In the genomic region with DNA sequence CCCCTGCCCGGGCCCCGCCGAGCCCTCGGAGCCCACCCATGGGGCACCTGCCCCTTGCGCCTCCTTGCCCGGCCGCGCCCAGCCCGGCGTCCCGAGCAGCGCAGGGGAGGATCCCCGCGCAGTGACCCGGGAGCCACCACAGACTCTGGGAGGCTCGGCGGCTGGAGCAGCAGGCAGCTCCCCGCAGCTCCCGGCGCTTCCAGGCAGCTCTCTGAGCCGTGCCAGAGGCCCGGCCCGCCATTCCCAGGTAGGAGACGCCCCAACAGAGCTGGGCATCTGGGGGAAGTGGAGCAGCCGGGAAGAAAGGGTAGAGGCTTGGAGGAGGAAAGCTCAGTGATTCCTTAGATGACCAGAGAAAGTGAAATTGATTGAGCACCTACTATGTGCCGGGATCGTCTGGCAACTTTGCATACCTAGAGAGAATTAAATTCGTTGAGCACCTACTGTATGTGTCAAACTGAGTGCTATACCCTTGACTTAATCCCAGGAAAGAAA, we compare ENCODE assay signal across 9 cellular contexts. TPM values are rescaled to one million over a fixed set of nuclear protein-coding genes. Genes with fewer than 3 reads are reported as not detected.
A peak's percentile ranks its signal among the peaks of the same experiment; 100 is the strongest.
DNase-seq lines count a peak whose midpoint lies in the region; ATAC-seq and TF ChIP-seq lines count a peak whose summit lies in the region.
"Had no signal": no experiment of that assay in that cellular context is flagged by ENCODE, and none has a peak within 500 bp of the region (broad histone marks: within the 10 kb centered on the region; RNA-seq: fewer than 3 reads in every experiment).

No MANE protein-coding gene starts in this region.

- TF ChIP-seq CTCF in suprapubic skin (IDR thresholded peaks at IDR 0.05) = no peak

- CTCF ChIA-PET in T-cell (lab: Charles Lee) = no interaction called here
- CTCF ChIA-PET in activated CD4-positive, alpha-beta T cell treated with anti-CD3 and anti-CD28 coated beads for 36 hours (lab: Charles Lee) = interaction anchor here (0.6 to 1.6 kb wide), 5 partner anchors 9 to 98 kb away, joined by 3 to 5 read pairs (median 3); no protein-coding TSS in a partner anchor

- intact Hi-C loops in left colon (cut with DNase I, micrococcal nuclease) = no loop called here
- intact Hi-C loops in activated CD4-positive, alpha-beta T cell treated with anti-CD3 and anti-CD28 coated beads for 36 hours (cut with DNase I, micrococcal nuclease) = loop anchor here in 1 of 2 experiments (5.0 kb wide), 1 partner anchor 81 kb away; no protein-coding TSS in a partner anchor

- H3K27me3 Mint-ChIP-seq in T-cell = peaks cover 32 to 34% of the 10 kb centered on the region in 2 donors
- peaks cover 29% of the 10 kb centered on the region for H3K27me3 Mint-ChIP-seq in activated CD4-positive, alpha-beta T cell treated with anti-CD3 and anti-CD28 coated beads for 36 hours

- H3K9me3 ChIP-seq in suprapubic skin = no peaks in the 10 kb centered on the region

- H3K27me3 ChIP-seq in suprapubic skin = peaks cover 27% of the 10 kb centered on the region

- H3K27ac ChIP-seq in suprapubic skin = no peak overlapping the region
- H3K27ac ChIP-seq: 22Rv1 had no signal

- H3K36me3 Mint-ChIP-seq in T-cell = no peaks in the 10 kb centered on the region
- no peaks in the 10 kb centered on the region for H3K36me3 Mint-ChIP-seq in activated CD4-positive, alpha-beta T cell treated with anti-CD3 and anti-CD28 coated beads for 36 hours (ENCODE audit: low read depth)

- DNase-seq in DMS 273 (lab: John Stamatoyannopoulos, UW; ENCODE audit: unreplicated experiment) = peak; percentile 52
- DNase-seq in DMS 273 treated with DMSO at 0.1 percent for 48 hours (lab: John Stamatoyannopoulos, UW) = no peak
- DNase-seq in T-cell = no peak
- DNase-seq in left colon = peak in 1 of 2 donors; percentile 51
- DNase-seq in suprapubic skin (ENCODE audit: low spot score in 2 of 2) = no peak
- no peak for DNase-seq in ureter (ENCODE audit: low spot score)
- DNase-seq in activated CD4-positive, alpha-beta T cell treated with anti-CD3 and anti-CD28 coated beads for 36 hours = no peak
- DNase-seq in HuH-7 (ENCODE audit: low spot score) = no peak

- ATAC-seq in T-cell (replicated peaks in 1 of 4) = no peak
- peak; percentile 56 for ATAC-seq in left colon
- ATAC-seq in activated CD4-positive, alpha-beta T cell treated with anti-CD3 and anti-CD28 coated beads for 36 hours = no peak

- peak overlapping the region; percentile 59 for H3K4me3 ChIP-seq in suprapubic skin

- no peak for TF ChIP-seq POLR2A in suprapubic skin (IDR thresholded peaks at IDR 0.05)

- H3K4me3 Mint-ChIP-seq in T-cell = peak overlapping the region in 2 of 3 donors; percentile 7 to 31
- H3K4me3 Mint-ChIP-seq in activated CD4-positive, alpha-beta T cell treated with anti-CD3 and anti-CD28 coated beads for 36 hours = no peak overlapping the region

- H3K4me1 Mint-ChIP-seq in T-cell = peaks cover 6 to 15% (median 7%) of the 10 kb centered on the region in 3 donors
- H3K4me1 Mint-ChIP-seq in activated CD4-positive, alpha-beta T cell treated with anti-CD3 and anti-CD28 coated beads for 36 hours = peaks cover 3% of the 10 kb centered on the region

- H3K4me1 ChIP-seq in suprapubic skin = peaks cover 20% of the 10 kb centered on the region

- 18% methylated on average over 5 of the region's 28 CpGs for WGBS in suprapubic skin

- no peak for TF ChIP-seq EP300 in suprapubic skin (IDR thresholded peaks at IDR 0.05)

- H3K9me3 Mint-ChIP-seq in T-cell = no peaks in the 10 kb centered on the region
- H3K9me3 Mint-ChIP-seq in activated CD4-positive, alpha-beta T cell treated with anti-CD3 and anti-CD28 coated beads for 36 hours (ENCODE audit: low read depth) = no peaks in the 10 kb centered on the region

- POLR2A ChIA-PET in T-cell (lab: Charles Lee) = no interaction called here
- POLR2A ChIA-PET in activated CD4-positive, alpha-beta T cell treated with anti-CD3 and anti-CD28 coated beads for 36 hours (lab: Charles Lee) = no interaction called here

- H3K27ac Mint-ChIP-seq in T-cell = no peak overlapping the region
- no peak overlapping the region for H3K27ac Mint-ChIP-seq in activated CD4-positive, alpha-beta T cell treated with anti-CD3 and anti-CD28 coated beads for 36 hours

- no peaks in the 10 kb centered on the region for H3K36me3 ChIP-seq in suprapubic skin

RNA-seq across cellular contexts. Expression of a gene that starts 0.7 kb away (rescaled TPM):
- total RNA-seq in T-cell (1 to 10 TPM in 2 of 5 donors, under 1 TPM in 1, not detected in 2; 0.19 to 1.7 (median 1.0) TPM), left colon (10 to 100 TPM; 12.9 to 24.5 TPM), suprapubic skin (1 to 10 TPM in 2 of 4 donors, under 1 TPM in 2; 0.89 to 1.7 (median 1.2) TPM), ureter (8.7 TPM)
- total RNA-seq in activated CD4-positive, alpha-beta T cell treated with anti-CD3 and anti-CD28 coated beads for 36 hours = under 1 TPM; 0.09 TPM
